14 cellular contexts compared by ENCODE assay signal in genomic region chr12:6328045-6328779, GRCh38. TPM values are rescaled to one million over a fixed set of nuclear protein-coding genes. Genes with fewer than 3 reads are reported as not detected.
DNase-seq lines count a peak whose midpoint lies in the region; ATAC-seq and TF ChIP-seq lines count a peak whose summit lies in the region.
"Had no signal": no experiment of that assay in that cellular context is flagged by ENCODE, and none has a peak within 500 bp of the region (broad histone marks: within the 10 kb centered on the region; RNA-seq: fewer than 3 reads in every experiment).

No MANE protein-coding gene starts in this region.

- no peak overlapping the region for H2BK15ac ChIP-seq in mesenchymal stem cell (ENCODE audit: low read depth, poor library complexity, severe bottlenecking)

- H3K27me3 ChIP-seq in mesenchymal stem cell (ENCODE audit: control insufficient read depth in 1 of 2, insufficient read depth in 1 of 2, low read length in 2 of 2), result no peaks in the 10 kb centered on the region
- H3K27me3 ChIP-seq: upper lobe of right lung had no signal

- no peak overlapping the region for H3K23ac ChIP-seq in mesenchymal stem cell (ENCODE audit: low read length in 2 of 2)

- TF ChIP-seq CTCF in HFFc6 (IDR thresholded peaks at IDR 0.05), result no peak

- WGBS in mesenchymal stem cell, result 86% methylated on average over 9 of the region's 10 CpGs

- peak overlapping the region; percentile 18 for H3K27ac Mint-ChIP-seq in activated T-cell treated with anti-CD3 and anti-CD28 coated beads, Interleukin-2, amount 50 U/mL, for 24 hours
- peak overlapping the region; percentile 36 for H3K27ac Mint-ChIP-seq in HFFc6
- peak overlapping the region; percentile 63 for H3K27ac Mint-ChIP-seq in stimulated activated effector memory CD8-positive, alpha-beta T cell treated with anti-CD3 and anti-CD28 coated beads, Interleukin-12 subunit alpha, Interleukin-12 subunit beta, amount 100 ng/mL, for 72 hours

- ATAC-seq in activated T-cell treated with anti-CD3 and anti-CD28 coated beads, Interleukin-2, amount 50 U/mL, for 4 hours, result no peak
- no peak for ATAC-seq in stimulated activated effector memory CD8-positive, alpha-beta T cell treated with anti-CD3 and anti-CD28 coated beads, Interleukin-12 subunit alpha, Interleukin-12 subunit beta, amount 100 ng/mL, for 72 hours
- no peak for ATAC-seq in GM21717 (IDR thresholded peaks at IDR 0.05; ENCODE audit: unreplicated experiment)
- ATAC-seq: upper lobe of right lung had no signal

- no peaks in the 10 kb centered on the region for H3K9me3 ChIP-seq in mesenchymal stem cell (ENCODE audit: control insufficient read depth, low read length)
- H3K9me3 ChIP-seq: upper lobe of right lung had no signal

- no peak overlapping the region for H3K4ac ChIP-seq in mesenchymal stem cell (ENCODE audit: low read depth in 1 of 2, low read length in 2 of 2)

- no peaks in the 10 kb centered on the region for H3K27me3 Mint-ChIP-seq in activated T-cell treated with anti-CD3 and anti-CD28 coated beads, Interleukin-2, amount 50 U/mL, for 24 hours
- no peaks in the 10 kb centered on the region for H3K27me3 Mint-ChIP-seq in activated T-cell treated with anti-CD3 and anti-CD28 coated beads, Interleukin-2, amount 50 U/mL, for 4 hours (ENCODE audit: low read depth)
- no peaks in the 10 kb centered on the region; the same call in none of the 2 replicates for H3K27me3 Mint-ChIP-seq in HFFc6 (ENCODE audit: insufficient read depth)

- peaks cover 62% of the 10 kb centered on the region for H3K36me3 Mint-ChIP-seq in activated T-cell treated with anti-CD3 and anti-CD28 coated beads, Interleukin-2, amount 50 U/mL, for 24 hours (ENCODE audit: low read depth)
- H3K36me3 Mint-ChIP-seq in activated T-cell treated with anti-CD3 and anti-CD28 coated beads, Interleukin-2, amount 50 U/mL, for 4 hours (ENCODE audit: insufficient read depth), result peaks cover 22% of the 10 kb centered on the region
- peaks cover 28% of the 10 kb centered on the region for H3K36me3 Mint-ChIP-seq in HFFc6 (ENCODE audit: low read depth)
- H3K36me3 Mint-ChIP-seq in stimulated activated effector memory CD8-positive, alpha-beta T cell treated with anti-CD3 and anti-CD28 coated beads, Interleukin-12 subunit alpha, Interleukin-12 subunit beta, amount 100 ng/mL, for 72 hours, result peaks cover 90% of the 10 kb centered on the region

- no peak overlapping the region for H3K4me3 ChIP-seq in mesenchymal stem cell (ENCODE audit: insufficient read depth in 1 of 2, low read depth in 1 of 2, low read length in 2 of 2)
- H3K4me3 ChIP-seq: upper lobe of right lung had no signal

- H4K91ac ChIP-seq in mesenchymal stem cell (ENCODE audit: low read length), result no peak overlapping the region

- H3K9ac ChIP-seq in mesenchymal stem cell (ENCODE audit: low read length), result peak overlapping the region; percentile 77

- H3K18ac ChIP-seq in mesenchymal stem cell (ENCODE audit: low read depth in 1 of 2, low read length in 2 of 2), result peak overlapping the region in 1 of 2 experiments; percentile 46

- H2BK5ac ChIP-seq in mesenchymal stem cell (ENCODE audit: low read depth, low read length, poor library complexity, severe bottlenecking), result no peak overlapping the region

- H3K14ac ChIP-seq in mesenchymal stem cell (ENCODE audit: low read length in 2 of 2), result peak overlapping the region in 1 of 2 experiments; percentile 61

- H2AK5ac ChIP-seq in mesenchymal stem cell (ENCODE audit: low read length, severe bottlenecking), result no peak overlapping the region

- H2AFZ ChIP-seq in mesenchymal stem cell (ENCODE audit: low read depth, low read length), result no peak overlapping the region

- no peak overlapping the region for H3K4me2 ChIP-seq in mesenchymal stem cell (ENCODE audit: low read length, poor library complexity, severe bottlenecking)

- DNase-seq in activated T-cell treated with anti-CD3 and anti-CD28 coated beads, Interleukin-2, amount 50 U/mL, for 24 hours, result no peak
- DNase-seq in activated T-cell treated with anti-CD3 and anti-CD28 coated beads, Interleukin-2, amount 50 U/mL, for 4 hours, result no peak
- DNase-seq in HFFc6 (no peak), mesenchymal stem cell (no peak), kidney glomerular epithelial cell (lab: John Stamatoyannopoulos, UW) (no peak)
- no peak for DNase-seq in stimulated activated effector memory CD8-positive, alpha-beta T cell treated with anti-CD3 and anti-CD28 coated beads, Interleukin-12 subunit alpha, Interleukin-12 subunit beta, amount 100 ng/mL, for 72 hours (ENCODE audit: low spot score in 2 of 2)
- DNase-seq in activated effector memory CD4-positive, alpha-beta T cell treated with Interleukin-2 at 50 U/mL for 16 hours, result no peak
- DNase-seq: ACHN; activated naive CD4-positive, alpha-beta T cell treated with Interleukin-2 at 50 U/mL for 16 hours; NCI-H2081 treated with DMSO at 0.1 percent for 48 hours; stimulated activated CD4-positive, alpha-beta T cell treated with anti-CD3 and anti-CD28 coated beads, Interleukin-2, amount 100 ng/mL, for 48 hours; SW 1271; upper lobe of right lung had no signal

- H3K9me3 Mint-ChIP-seq in activated T-cell treated with anti-CD3 and anti-CD28 coated beads, Interleukin-2, amount 50 U/mL, for 24 hours, result no peaks in the 10 kb centered on the region
- H3K9me3 Mint-ChIP-seq in activated T-cell treated with anti-CD3 and anti-CD28 coated beads, Interleukin-2, amount 50 U/mL, for 4 hours, result no peaks in the 10 kb centered on the region
- no peaks in the 10 kb centered on the region for H3K9me3 Mint-ChIP-seq in HFFc6
- no peaks in the 10 kb centered on the region for H3K9me3 Mint-ChIP-seq in stimulated activated effector memory CD8-positive, alpha-beta T cell treated with anti-CD3 and anti-CD28 coated beads, Interleukin-12 subunit alpha, Interleukin-12 subunit beta, amount 100 ng/mL, for 72 hours

- no peak overlapping the region for H2BK12ac ChIP-seq in mesenchymal stem cell (ENCODE audit: low read length in 2 of 2)

- peaks cover 35% of the 10 kb centered on the region for H3K4me1 ChIP-seq in mesenchymal stem cell (ENCODE audit: control insufficient read depth, insufficient read depth, low read depth, low read length)

- peaks cover 37% of the 10 kb centered on the region for H3K4me1 Mint-ChIP-seq in activated T-cell treated with anti-CD3 and anti-CD28 coated beads, Interleukin-2, amount 50 U/mL, for 24 hours (ENCODE audit: low read depth)
- H3K4me1 Mint-ChIP-seq in activated T-cell treated with anti-CD3 and anti-CD28 coated beads, Interleukin-2, amount 50 U/mL, for 4 hours (ENCODE audit: low read depth), result peaks cover 43% of the 10 kb centered on the region
- peaks cover 64% of the 10 kb centered on the region for H3K4me1 Mint-ChIP-seq in HFFc6 (ENCODE audit: low read depth)
- peaks cover 41% of the 10 kb centered on the region for H3K4me1 Mint-ChIP-seq in stimulated activated effector memory CD8-positive, alpha-beta T cell treated with anti-CD3 and anti-CD28 coated beads, Interleukin-12 subunit alpha, Interleukin-12 subunit beta, amount 100 ng/mL, for 72 hours

- no peak overlapping the region for H2BK120ac ChIP-seq in mesenchymal stem cell (ENCODE audit: low read depth, low read length)

- H3K4me3 Mint-ChIP-seq in activated T-cell treated with anti-CD3 and anti-CD28 coated beads, Interleukin-2, amount 50 U/mL, for 24 hours, result no peak overlapping the region
- no peak overlapping the region for H3K4me3 Mint-ChIP-seq in activated T-cell treated with anti-CD3 and anti-CD28 coated beads, Interleukin-2, amount 50 U/mL, for 4 hours
- no peak overlapping the region for H3K4me3 Mint-ChIP-seq in HFFc6
- no peak overlapping the region for H3K4me3 Mint-ChIP-seq in stimulated activated effector memory CD8-positive, alpha-beta T cell treated with anti-CD3 and anti-CD28 coated beads, Interleukin-12 subunit alpha, Interleukin-12 subunit beta, amount 100 ng/mL, for 72 hours

- peaks cover 41% of the 10 kb centered on the region for H3K79me1 ChIP-seq in mesenchymal stem cell (replicated peaks; ENCODE audit: low read length, poor library complexity, severe bottlenecking)

- peak overlapping the region; percentile 32 for H4K8ac ChIP-seq in mesenchymal stem cell (ENCODE audit: low read length)

- peaks cover 60 to 78% of the 10 kb centered on the region in 2 experiments for H3K36me3 ChIP-seq in mesenchymal stem cell (ENCODE audit: control insufficient read depth in 1 of 2, insufficient read depth in 2 of 2, low read depth in 1 of 2, low read length in 2 of 2)

- peak overlapping the region; percentile 5 for H3K27ac ChIP-seq in mesenchymal stem cell (ENCODE audit: low read length, poor library complexity, severe bottlenecking)

RNA-seq across cellular contexts. Expression of gene TNFRSF1A, which starts 13.7 kb away (rescaled TPM):
- 10 to 100 TPM; 28.0 to 34.5 (median 33.0) TPM for total RNA-seq in activated T-cell treated with anti-CD3 and anti-CD28 coated beads, Interleukin-2, amount 50 U/mL, for 4 hours
- 100 to 1,000 TPM; 105 to 122 (median 112) TPM for total RNA-seq in HFFc6 (2021; fragmentation: NEBNext Ultra II Directional; extraction: Animal tissue kit (Norgen Biotek cat#: 25700))
- 307 TPM for polyA plus RNA-seq in mesenchymal stem cell (2013, experiment 1 of 2)
- polyA plus RNA-seq in mesenchymal stem cell (2013, experiment 2 of 2), result 298 TPM

RNA-seq across cellular contexts. Expression of gene PLEKHG6, which starts 17.7 kb away (rescaled TPM):
- total RNA-seq in activated T-cell treated with anti-CD3 and anti-CD28 coated beads, Interleukin-2, amount 50 U/mL, for 4 hours, result not detected
- not detected for total RNA-seq in HFFc6 (2021; fragmentation: NEBNext Ultra II Directional; extraction: Animal tissue kit (Norgen Biotek cat#: 25700))
- polyA plus RNA-seq in mesenchymal stem cell (2013, experiment 1 of 2), result 0.15 TPM
- polyA plus RNA-seq in mesenchymal stem cell (2013, experiment 2 of 2), result 0.23 TPM

RNA-seq across cellular contexts. Expression of gene SCNN1A, which starts 47.2 kb away (rescaled TPM):
- under 1 TPM; 0.05 to 0.84 (median 0.15) TPM for total RNA-seq in activated T-cell treated with anti-CD3 and anti-CD28 coated beads, Interleukin-2, amount 50 U/mL, for 4 hours
- under 1 TPM in 1 of 6 experiments, not detected in 5; 0.18 TPM for total RNA-seq in HFFc6 (2021; fragmentation: NEBNext Ultra II Directional; extraction: Animal tissue kit (Norgen Biotek cat#: 25700))
- 1.7 TPM for polyA plus RNA-seq in mesenchymal stem cell (2013, experiment 1 of 2)
- 1.3 TPM for polyA plus RNA-seq in mesenchymal stem cell (2013, experiment 2 of 2)

RNA-seq across cellular contexts. Expression of gene LTBR, which starts 55.8 kb away (rescaled TPM):
- 1 to 10 TPM; 1.0 to 2.8 (median 1.3) TPM for total RNA-seq in activated T-cell treated with anti-CD3 and anti-CD28 coated beads, Interleukin-2, amount 50 U/mL, for 4 hours
- total RNA-seq in HFFc6 (2021; fragmentation: NEBNext Ultra II Directional; extraction: Animal tissue kit (Norgen Biotek cat#: 25700)), result 100 to 1,000 TPM in 3 of 6 experiments, 10 to 100 TPM in 3; 91.5 to 124 (median 106) TPM
- polyA plus RNA-seq in mesenchymal stem cell (2013, experiment 1 of 2), result 262 TPM
- polyA plus RNA-seq in mesenchymal stem cell (2013, experiment 2 of 2), result 265 TPM
